In the genomic region with DNA sequence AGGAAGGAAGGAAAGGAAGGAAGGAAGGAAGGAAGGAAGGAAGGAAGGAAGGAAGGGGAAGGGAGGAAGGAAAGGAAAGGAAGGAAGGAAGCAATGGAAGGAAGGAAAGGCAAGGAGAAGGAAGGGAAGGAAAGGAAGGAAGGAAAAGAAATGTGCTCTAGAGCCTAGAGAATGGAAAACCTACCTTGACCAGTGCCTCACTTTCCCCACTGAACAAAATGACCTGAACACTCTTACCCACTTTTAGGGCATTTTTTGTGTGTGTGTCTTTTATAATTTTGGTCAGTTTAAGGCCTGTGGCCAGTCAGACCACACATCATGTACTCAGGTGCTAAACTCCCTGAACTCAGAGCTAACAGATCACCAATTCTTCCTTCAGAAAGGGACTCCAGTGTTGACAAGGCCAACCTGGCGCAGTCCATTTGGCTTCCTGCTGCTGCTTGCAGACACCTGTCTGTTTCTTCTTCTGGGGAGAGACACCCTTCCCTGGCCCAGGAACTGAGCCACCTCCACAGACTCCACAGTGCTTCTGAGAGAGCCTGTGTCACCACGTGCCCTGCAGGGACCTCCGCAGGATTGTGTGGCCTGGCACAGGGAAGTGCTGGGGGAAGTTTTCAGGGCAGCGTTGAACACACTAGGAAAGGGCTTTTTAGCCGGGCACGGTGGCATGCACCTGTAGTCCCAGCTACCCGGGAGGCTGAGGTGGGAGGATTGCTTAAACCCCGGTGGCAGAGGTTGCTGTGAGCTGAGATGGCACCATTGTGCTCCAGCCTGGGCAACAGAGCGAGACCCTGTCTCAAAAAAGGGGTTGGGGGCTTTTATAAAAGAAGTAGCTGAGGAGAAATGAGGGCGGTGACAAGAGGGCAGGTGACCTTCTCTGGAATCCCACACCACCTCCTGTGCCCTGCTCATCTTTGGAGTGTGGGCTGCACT, we compare ENCODE assay signal across 15 cellular contexts. TPM values are rescaled to one million over a fixed set of nuclear protein-coding genes. Genes with fewer than 3 reads are reported as not detected.
DNase-seq lines count a peak whose midpoint lies in the region; ATAC-seq and TF ChIP-seq lines count a peak whose summit lies in the region.
"Had no signal": no experiment of that assay in that cellular context is flagged by ENCODE, and none has a peak within 500 bp of the region (broad histone marks: within the 10 kb centered on the region; RNA-seq: fewer than 3 reads in every experiment).

No MANE protein-coding gene starts in this region.

- no peaks in the 10 kb centered on the region for H3K27me3 ChIP-seq in right atrium auricular region
- no peaks in the 10 kb centered on the region for H3K27me3 ChIP-seq in neuronal stem cell (ENCODE audit: control insufficient read depth in 3 of 3, insufficient read depth in 3 of 3, low read depth in 1 of 3, low read length in 3 of 3)

- peaks cover 23% of the 10 kb centered on the region for H3K27me3 Mint-ChIP-seq in endothelial cell (ENCODE audit: unreplicated experiment)

- intact Hi-C loops in Right ventricle myocardium superior (cut with DNase I) = no loop called here

- H3K9ac ChIP-seq in neuronal stem cell (ENCODE audit: low read depth, low read length, poor library complexity) = no peak overlapping the region

- no peak overlapping the region for H2BK5ac ChIP-seq in neuronal stem cell (ENCODE audit: low read length)

- no peaks in the 10 kb centered on the region for H3K36me3 ChIP-seq in right atrium auricular region
- no peaks in the 10 kb centered on the region for H3K36me3 ChIP-seq in neuronal stem cell (replicated peaks in 1 of 2; ENCODE audit: control insufficient read depth in 2 of 2, insufficient read depth in 2 of 2, low read length in 2 of 2)

- no peak overlapping the region for H3K14ac ChIP-seq in neuronal stem cell (ENCODE audit: low read length)

- H2AK5ac ChIP-seq in neuronal stem cell (ENCODE audit: low read depth, low read length) = peak overlapping the region; percentile 73

- H3K4me3 ChIP-seq in right atrium auricular region (no peak overlapping the region), neuronal stem cell (ENCODE audit: low read length in 2 of 2) (no peak overlapping the region)

- H3K9me3 Mint-ChIP-seq in endothelial cell (ENCODE audit: unreplicated experiment) = no peaks in the 10 kb centered on the region
- H3K9me3 Mint-ChIP-seq: CD4-positive, alpha-beta memory T cell had no signal

- peaks cover 37% of the 10 kb centered on the region for H3K4me1 Mint-ChIP-seq in endothelial cell (ENCODE audit: unreplicated experiment)
- H3K4me1 Mint-ChIP-seq: CD4-positive, alpha-beta memory T cell had no signal

- peak overlapping the region; percentile 61 for H3K27ac Mint-ChIP-seq in endothelial cell (ENCODE audit: unreplicated experiment)
- H3K27ac Mint-ChIP-seq: CD4-positive, alpha-beta memory T cell had no signal

- no peak overlapping the region for H3K4ac ChIP-seq in neuronal stem cell (ENCODE audit: low read length)

- no peaks in the 10 kb centered on the region for H3K79me1 ChIP-seq in neuronal stem cell (ENCODE audit: low read depth, low read length)

- H3K18ac ChIP-seq in neuronal stem cell (ENCODE audit: low read length) = peak overlapping the region; percentile 19

- no peak for ATAC-seq in Right ventricle myocardium superior (ENCODE audit: poor library complexity)
- ATAC-seq in GM21526 (IDR thresholded peaks at IDR 0.05; ENCODE audit: low FRiP score, unreplicated experiment) = no peak

- H3K27ac ChIP-seq in right atrium auricular region = no peak overlapping the region
- no peak overlapping the region for H3K27ac ChIP-seq in neuronal stem cell (replicated peaks; ENCODE audit: low read length)
- H3K27ac ChIP-seq: C4-2B had no signal

- DNase-seq in right atrium auricular region (ENCODE audit: low spot score) (peak; percentile 36), Right ventricle myocardium superior (no peak), endothelial cell (ENCODE audit: low spot score) (no peak), neuronal stem cell (ENCODE audit: low spot score) (no peak), RPMI8226 (no peak), GOT3 (lab: John Stamatoyannopoulos, UW) (no peak)
- DNase-seq: 8988T; CD4-positive, alpha-beta memory T cell; COR-L47; DMS153; DMS79 treated with DMSO at 0.1 percent for 48 hours; EL; HCEC 1CT had no signal

- TF ChIP-seq CTCF in right atrium auricular region (IDR thresholded peaks at IDR 0.05) (no peak), endothelial cell (IDR thresholded peaks at IDR 0.05; ENCODE audit: unreplicated experiment) (no peak)

- H2BK12ac ChIP-seq in neuronal stem cell (ENCODE audit: low read length) = no peak overlapping the region

- peaks cover 4% of the 10 kb centered on the region for H3K36me3 Mint-ChIP-seq in endothelial cell (ENCODE audit: low read depth, unreplicated experiment)
- H3K36me3 Mint-ChIP-seq: CD4-positive, alpha-beta memory T cell had no signal

- no peak overlapping the region for H3K4me3 Mint-ChIP-seq in endothelial cell (ENCODE audit: unreplicated experiment)
- H3K4me3 Mint-ChIP-seq: CD4-positive, alpha-beta memory T cell had no signal

- WGBS in neuronal stem cell (ENCODE audit: extremely low coverage in 2 of 2, insufficient read length in 2 of 2, insufficient replicate concordance in 1 of 2), 2 donors = no CpG with 5 or more reads among the region's 10 CpGs

- H3K4me1 ChIP-seq in right atrium auricular region (no peaks in the 10 kb centered on the region), neuronal stem cell (ENCODE audit: control insufficient read depth in 2 of 2, insufficient read depth in 1 of 2, low read depth in 1 of 2, low read length in 2 of 2) (peaks cover 7 to 12% of the 10 kb centered on the region in 2 donors)

- H3K23ac ChIP-seq in neuronal stem cell (ENCODE audit: low read depth, low read length, poor library complexity) = peak overlapping the region; percentile 11

- no peak overlapping the region for H2BK15ac ChIP-seq in neuronal stem cell (ENCODE audit: low read length)

- H4K91ac ChIP-seq in neuronal stem cell (ENCODE audit: low read depth, low read length, poor library complexity) = no peak overlapping the region

- no peak overlapping the region for H4K8ac ChIP-seq in neuronal stem cell (ENCODE audit: low read depth, low read length)

- no peak overlapping the region for H2AFZ ChIP-seq in neuronal stem cell (ENCODE audit: low read length)

- H3K9me3 ChIP-seq in right atrium auricular region (no peaks in the 10 kb centered on the region), neuronal stem cell (replicated peaks in 1 of 2; ENCODE audit: control insufficient read depth in 2 of 2, insufficient read depth in 1 of 2, low read depth in 1 of 2, low read length in 2 of 2) (no peaks in the 10 kb centered on the region)

- peak overlapping the region; percentile 24 for H2BK120ac ChIP-seq in neuronal stem cell (ENCODE audit: low read depth, low read length)

- no peak overlapping the region for H3K4me2 ChIP-seq in neuronal stem cell (ENCODE audit: insufficient read depth, low read length, poor library complexity, severe bottlenecking)

RNA-seq across cellular contexts. Expression of gene DDX1, which starts 57.2 kb away (rescaled TPM):
- total RNA-seq in right atrium auricular region = 10 to 100 TPM; 60.1 to 75.9 TPM
- 155 TPM for total RNA-seq in Right ventricle myocardium superior
- total RNA-seq in endothelial cell (ENCODE audit: unreplicated experiment) = 100 TPM
- 72.6 TPM for polyA plus RNA-seq in neuronal stem cell (2013, experiment 1 of 2)
- 72.6 TPM for polyA plus RNA-seq in neuronal stem cell (2013, experiment 2 of 2)
